ENCODE assay signal across 11 cellular contexts in genomic region chr2:237540823-237541222, GRCh38. TPM values are rescaled to one million over a fixed set of nuclear protein-coding genes. Genes with fewer than 3 reads are reported as not detected.
DNase-seq lines count a peak whose midpoint lies in the region; ATAC-seq and TF ChIP-seq lines count a peak whose summit lies in the region.
"Had no signal": no experiment of that assay in that cellular context is flagged by ENCODE, and none has a peak within 500 bp of the region (broad histone marks: within the 10 kb centered on the region; RNA-seq: fewer than 3 reads in every experiment).

No MANE protein-coding gene starts in this region.

- H4K20me1 ChIP-seq in OCI-LY3 (ENCODE audit: insufficient read depth, low read length), result no peaks in the 10 kb centered on the region

- H3K36me3 ChIP-seq in OCI-LY3 (replicated peaks; ENCODE audit: low read depth, low read length) (no peaks in the 10 kb centered on the region), testis (ENCODE audit: low read depth, missing control alignments) (no peaks in the 10 kb centered on the region), esophagus muscularis mucosa (peaks cover 0 to 7% (median 0%) of the 10 kb centered on the region in 4 donors)

- H3K9ac ChIP-seq in OCI-LY3 (ENCODE audit: low read length), result peak overlapping the region; percentile 55

- TF ChIP-seq POLR2A in testis (IDR thresholded peaks at IDR 0.05) (no peak), esophagus muscularis mucosa (IDR thresholded peaks at IDR 0.05; ENCODE audit: low read depth) (no peak)

- no peak for TF ChIP-seq EP300 in esophagus muscularis mucosa (IDR thresholded peaks at IDR 0.05)

- no peaks in the 10 kb centered on the region for H3K79me2 ChIP-seq in OCI-LY3 (ENCODE audit: low read length)

- H3K27me3 ChIP-seq in OCI-LY3 (ENCODE audit: low read depth, low read length) (no peaks in the 10 kb centered on the region), testis (no peaks in the 10 kb centered on the region), esophagus muscularis mucosa (peaks cover 0 to 5% (median 0%) of the 10 kb centered on the region in 4 donors)

- H3K4me3 ChIP-seq in OCI-LY3 (ENCODE audit: low read length), result peak overlapping the region; percentile 25
- no peak overlapping the region for H3K4me3 ChIP-seq in fibroblast of villous mesenchyme (ENCODE audit: low read depth, low read length)
- H3K4me3 ChIP-seq in testis, result no peak overlapping the region
- no peak overlapping the region for H3K4me3 ChIP-seq in esophagus muscularis mucosa

- intact Hi-C loops in testis (cut with DNase I; ENCODE audit: low total_unique reads) (no loop called here), esophagus muscularis mucosa (cut with DNase I) (no loop called here)

- H3K4me1 ChIP-seq in OCI-LY3 (ENCODE audit: low read length) (peaks cover 33% of the 10 kb centered on the region), testis (peaks cover 17% of the 10 kb centered on the region), esophagus muscularis mucosa (peaks cover 9 to 18% (median 18%) of the 10 kb centered on the region in 4 donors)

- H3K4me2 ChIP-seq in OCI-LY3 (ENCODE audit: low read length), result peak overlapping the region; percentile 63

- H3K9me3 ChIP-seq in OCI-LY3 (ENCODE audit: insufficient read depth, low read length) (no peaks in the 10 kb centered on the region), testis (no peaks in the 10 kb centered on the region), esophagus muscularis mucosa (no peaks in the 10 kb centered on the region)

- no peak for ATAC-seq in GM21737 (IDR thresholded peaks at IDR 0.05; ENCODE audit: unreplicated experiment)

- DNase-seq in DMS53 (lab: John Stamatoyannopoulos, UW) (peak; percentile 52), DMS53 treated with DMSO at 0.1 percent for 48 hours (lab: John Stamatoyannopoulos, UW; ENCODE audit: unreplicated experiment) (no peak), fibroblast of villous mesenchyme (ENCODE audit: low read depth) (peak; percentile 66), testis (peak; percentile 84), activated gamma-delta T cell (lab: John Stamatoyannopoulos, UW) (no peak), esophagus muscularis mucosa (ENCODE audit: extremely low spot score) (no peak)
- DNase-seq: cortex of kidney had no signal

- no peak for TF ChIP-seq CTCF in OCI-LY3 (IDR thresholded peaks at IDR 0.05; ENCODE audit: low read depth, low read length)
- no peak for TF ChIP-seq CTCF in fibroblast of villous mesenchyme (IDR thresholded peaks at IDR 0.05; ENCODE audit: insufficient read depth, low read depth, low read length)
- TF ChIP-seq CTCF in testis (IDR thresholded peaks at IDR 0.05), result no peak
- TF ChIP-seq CTCF in esophagus muscularis mucosa (IDR thresholded peaks at IDR 0.05), result no peak

- 38 to 57% methylated on average over 6 of the region's 6 CpGs for WGBS in testis, 2 donors
- WGBS in esophagus muscularis mucosa, result 42% methylated on average over 6 of the region's 6 CpGs

- H2AFZ ChIP-seq in OCI-LY3 (ENCODE audit: low read depth, low read length), result no peak overlapping the region

- H3K27ac ChIP-seq in OCI-LY3 (ENCODE audit: low read length) (peak overlapping the region; percentile 79), testis (peak overlapping the region; percentile 56 to 84), esophagus muscularis mucosa (replicated peaks in 1 of 4) (no peak overlapping the region)
- H3K27ac ChIP-seq: 22Rv1, VCaP had no signal

RNA-seq across cellular contexts. Expression of gene PRLH, which starts 25.6 kb away (rescaled TPM):
- not detected in 2 replicates for total RNA-seq in fibroblast of villous mesenchyme
- not detected for total RNA-seq in testis
- polyA plus RNA-seq in testis (ENCODE audit: insufficient read depth, low read depth, low replicate concordance), result not detected
- not detected for total RNA-seq in esophagus muscularis mucosa

RNA-seq across cellular contexts. Expression of gene RAB17, which starts 49.7 kb away (rescaled TPM):
- total RNA-seq in fibroblast of villous mesenchyme, result 0.43 and 0.64 TPM in 2 replicates
- 1 to 10 TPM; 3.2 TPM for total RNA-seq in testis
- 6.3 TPM for polyA plus RNA-seq in testis (ENCODE audit: insufficient read depth, low read depth, low replicate concordance)
- total RNA-seq in esophagus muscularis mucosa, result 1 to 10 TPM in 2 of 4 donors, under 1 TPM in 2; 0.83 to 3.7 (median 1.4) TPM

RNA-seq across cellular contexts. Expression of gene MLPH, which starts 53.8 kb away (rescaled TPM):
- 29.3 and 40.6 TPM in 2 replicates for total RNA-seq in fibroblast of villous mesenchyme
- total RNA-seq in testis, result 1 to 10 TPM; 6.5 to 7.4 TPM
- polyA plus RNA-seq in testis (ENCODE audit: insufficient read depth, low read depth, low replicate concordance), result 5.5 TPM
- total RNA-seq in esophagus muscularis mucosa, result 1 to 10 TPM; 5.3 to 8.7 (median 7.8) TPM

Comparison
In these comparisons a context has a peak if more than half of its experiments do, and no peak if none do; other contexts are left out.
1. DNase-seq: peak in DMS53 (single experiment), fibroblast of villous mesenchyme (single experiment) and testis (single experiment); none in DMS53 treated with DMSO at 0.1 percent for 48 hours (single experiment), activated gamma-delta T cell (single experiment) and esophagus muscularis mucosa (single experiment).
2. H3K27ac ChIP-seq: peak in OCI-LY3 (single experiment) and testis (2 of 2); none in esophagus muscularis mucosa (0 of 4).